2 cellular contexts compared by ENCODE assay signal in the genomic region with DNA sequence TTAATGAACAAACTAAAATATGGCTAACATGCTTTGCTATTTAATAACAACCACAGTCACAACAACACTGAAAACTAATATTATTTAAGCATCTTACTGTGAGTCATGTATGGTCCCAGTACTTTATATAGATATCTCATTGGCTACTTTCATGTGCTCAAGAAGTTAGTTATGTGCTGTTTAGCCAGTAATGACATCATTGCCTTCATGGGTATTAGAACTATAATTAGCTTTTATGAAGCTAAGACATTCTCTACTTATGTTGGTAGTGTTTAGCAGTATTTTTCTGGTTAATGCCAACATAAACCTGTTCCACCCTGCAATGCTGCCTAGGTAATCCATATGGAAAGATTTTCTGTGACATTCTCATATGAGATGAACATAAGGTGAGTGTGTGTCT.
TF ChIP-seq lines count a peak whose summit lies in the region.

No MANE protein-coding gene starts in this region.

TF ChIP-seq in HEK293, 187 proteins besides CTCF, POLR2A, EP300 and RAD21 (continues in another document):
- 0 out of 2 replicates have a peak, but pooled peaks have one; percentile 19 for TF ChIP-seq FEZF1 (tag by site-specific recombination; IDR thresholded peaks at IDR 0.05)
- TF ChIP-seq SP7 (tag by site-specific recombination; IDR thresholded peaks at IDR 0.05) = peak; percentile 82
- TF ChIP-seq ZFP41 (tag by site-specific recombination; IDR thresholded peaks at IDR 0.05; ENCODE audit: borderline replicate concordance) = no peak
- TF ChIP-seq ZEB2 (tag by site-specific recombination; IDR thresholded peaks at IDR 0.05) = peak; percentile 34; the same call in 1 of the 2 replicates
- TF ChIP-seq ZNF629 (tag by site-specific recombination; IDR thresholded peaks at IDR 0.05) = peak; percentile 90
- TF ChIP-seq HOXA7 (CRISPR knock-in tag; IDR thresholded peaks at IDR 0.05; ENCODE audit: borderline replicate concordance) = no peak
- no peak for TF ChIP-seq ZNF133 (tag by site-specific recombination; IDR thresholded peaks at IDR 0.05)
- no peak for TF ChIP-seq ZBTB44 (tag by site-specific recombination; IDR thresholded peaks at IDR 0.05)
- no peak for TF ChIP-seq ZNF707 (tag by site-specific recombination; IDR thresholded peaks at IDR 0.05)
- no peak for TF ChIP-seq ZNF704 (tag by site-specific recombination; IDR thresholded peaks at IDR 0.05)
- peak; percentile 15; the same call in 1 of the 2 replicates for TF ChIP-seq ZNF843 (tag by site-specific recombination; IDR thresholded peaks at IDR 0.05)
- TF ChIP-seq, protein P1, sequence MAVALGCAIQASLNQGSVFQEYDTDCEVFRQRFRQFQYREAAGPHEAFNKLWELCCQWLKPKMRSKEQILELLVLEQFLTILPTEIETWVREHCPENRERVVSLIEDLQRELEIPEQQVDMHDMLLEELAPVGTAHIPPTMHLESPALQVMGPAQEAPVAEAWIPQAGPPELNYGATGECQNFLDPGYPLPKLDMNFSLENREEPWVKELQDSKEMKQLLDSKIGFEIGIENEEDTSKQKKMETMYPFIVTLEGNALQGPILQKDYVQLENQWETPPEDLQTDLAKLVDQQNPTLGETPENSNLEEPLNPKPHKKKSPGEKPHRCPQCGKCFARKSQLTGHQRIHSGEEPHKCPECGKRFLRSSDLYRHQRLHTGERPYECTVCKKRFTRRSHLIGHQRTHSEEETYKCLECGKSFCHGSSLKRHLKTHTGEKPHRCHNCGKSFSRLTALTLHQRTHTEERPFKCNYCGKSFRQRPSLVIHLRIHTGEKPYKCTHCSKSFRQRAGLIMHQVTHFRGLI (tag by site-specific recombination; IDR thresholded peaks at IDR 0.05) = no peak
- TF ChIP-seq, protein P2, sequence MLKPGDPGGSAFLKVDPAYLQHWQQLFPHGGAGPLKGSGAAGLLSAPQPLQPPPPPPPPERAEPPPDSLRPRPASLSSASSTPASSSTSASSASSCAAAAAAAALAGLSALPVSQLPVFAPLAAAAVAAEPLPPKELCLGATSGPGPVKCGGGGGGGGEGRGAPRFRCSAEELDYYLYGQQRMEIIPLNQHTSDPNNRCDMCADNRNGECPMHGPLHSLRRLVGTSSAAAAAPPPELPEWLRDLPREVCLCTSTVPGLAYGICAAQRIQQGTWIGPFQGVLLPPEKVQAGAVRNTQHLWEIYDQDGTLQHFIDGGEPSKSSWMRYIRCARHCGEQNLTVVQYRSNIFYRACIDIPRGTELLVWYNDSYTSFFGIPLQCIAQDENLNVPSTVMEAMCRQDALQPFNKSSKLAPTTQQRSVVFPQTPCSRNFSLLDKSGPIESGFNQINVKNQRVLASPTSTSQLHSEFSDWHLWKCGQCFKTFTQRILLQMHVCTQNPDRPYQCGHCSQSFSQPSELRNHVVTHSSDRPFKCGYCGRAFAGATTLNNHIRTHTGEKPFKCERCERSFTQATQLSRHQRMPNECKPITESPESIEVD (tag by site-specific recombination; IDR thresholded peaks at IDR 0.05) = peak; percentile 83
- 0 out of 2 replicates have a peak, but pooled peaks have one; percentile 42 for TF ChIP-seq HIC1 (tag by site-specific recombination; IDR thresholded peaks at IDR 0.05)
- TF ChIP-seq OSR2 (tag by site-specific recombination; IDR thresholded peaks at IDR 0.05) = 0 out of 2 replicates have a peak, but pooled peaks have one; percentile 35
- TF ChIP-seq RBAK (tag by site-specific recombination; IDR thresholded peaks at IDR 0.05) = no peak
- peak; percentile 71 for TF ChIP-seq ZNF366 (tag by site-specific recombination; conservative IDR thresholded peaks at IDR 0.05)
- TF ChIP-seq ZNF324 (tag by site-specific recombination; IDR thresholded peaks at IDR 0.05) = 0 out of 2 replicates have a peak, but pooled peaks have one; percentile 33

TF ChIP-seq in endothelial cell of umbilical vein, 7 proteins besides CTCF, POLR2A, EP300 and RAD21:
- TF ChIP-seq POLR2AphosphoS5 (IDR thresholded peaks at IDR 0.05; ENCODE audit: insufficient read depth, low read depth, low read length) = no peak
- TF ChIP-seq MYC (IDR thresholded peaks at IDR 0.05; ENCODE audit: low read depth, low read length) = no peak
- no peak for TF ChIP-seq EZH2 (IDR thresholded peaks at IDR 0.05; ENCODE audit: borderline replicate concordance, low read depth, low read length, severe bottlenecking)
- TF ChIP-seq JUN (IDR thresholded peaks at IDR 0.05; ENCODE audit: borderline replicate concordance, insufficient read depth, insufficient read length, low read depth) = no peak
- no peak for TF ChIP-seq MAX (IDR thresholded peaks at IDR 0.05; ENCODE audit: insufficient read depth, insufficient read length)
- TF ChIP-seq FOS (IDR thresholded peaks at IDR 0.05; ENCODE audit: borderline replicate concordance, insufficient read depth, low read length) = no peak
- TF ChIP-seq GATA2 (IDR thresholded peaks at IDR 0.05; ENCODE audit: insufficient read depth, insufficient read length, low read depth, low read length) = no peak
